Comparison of ENCODE assay signal across 8 cellular contexts in genomic region chr6:25137497-25137896, GRCh38.
DNase-seq lines count a peak whose midpoint lies in the region; ATAC-seq, FAIRE-seq and TF ChIP-seq lines count a peak whose summit lies in the region.

No MANE protein-coding gene starts in this region.

- TF ChIP-seq CTCF in kidney (IDR thresholded peaks at IDR 0.05; ENCODE audit: borderline replicate concordance, extremely low read depth, insufficient read depth) = no peak
- no peak for TF ChIP-seq CTCF in transverse colon (IDR thresholded peaks at IDR 0.05)

- no peaks in the 10 kb centered on the region for H3K27me3 Mint-ChIP-seq in activated T-cell treated with anti-CD3 and anti-CD28 coated beads, Interleukin-2, amount 50 U/mL, for 24 hours
- no peaks in the 10 kb centered on the region for H3K27me3 Mint-ChIP-seq in activated naive CD8-positive, alpha-beta T cell

- intact Hi-C loops in kidney (cut with DNase I) = no loop called here
- intact Hi-C loops in transverse colon (cut with DNase I; ENCODE audit: low total_unique reads) = no loop called here

- in situ Hi-C loops in transverse colon (cut with MboI; ENCODE audit: low pct_ligation_motif_present in 1 of 4, low pct_unique_long_range_greater_than_20kb in 1 of 4, low sequenced_read_pairs in 3 of 4) = no loop called here

- H3K9me3 ChIP-seq in kidney (ENCODE audit: control insufficient read depth in 1 of 2, low read length in 2 of 2) = no peaks in the 10 kb centered on the region
- H3K9me3 ChIP-seq in transverse colon = peaks cover 5 to 7% of the 10 kb centered on the region in 2 donors

- H3K27ac ChIP-seq in kidney (ENCODE audit: low read depth in 2 of 2, low read length in 2 of 2) (peak overlapping the region; percentile 77 to 95), transverse colon (peak overlapping the region; percentile 85 to 91 (median 88))

- H3K4me1 Mint-ChIP-seq in activated T-cell treated with anti-CD3 and anti-CD28 coated beads, Interleukin-2, amount 50 U/mL, for 24 hours (ENCODE audit: low read depth) = peaks cover 49% of the 10 kb centered on the region
- H3K4me1 Mint-ChIP-seq in activated naive CD8-positive, alpha-beta T cell (ENCODE audit: low read depth) = peaks cover 51% of the 10 kb centered on the region

- no peak for TF ChIP-seq EP300 in transverse colon (IDR thresholded peaks at IDR 0.05; ENCODE audit: low read depth)

- DNase-seq in activated T-cell treated with anti-CD3 and anti-CD28 coated beads, Interleukin-2, amount 50 U/mL, for 24 hours = no peak
- no peak for DNase-seq in activated T-cell treated with anti-CD3 and anti-CD28 coated beads, Interleukin-2, amount 50 U/mL, for 1 hour
- DNase-seq in kidney = no peak
- DNase-seq in transverse colon = no peak
- no peak for DNase-seq in SIG-M5 (lab: John Stamatoyannopoulos, UW)
- DNase-seq in DMS153 treated with DMSO at 0.1 percent for 48 hours (lab: John Stamatoyannopoulos, UW; ENCODE audit: unreplicated experiment) = no peak

- 54 to 63% methylated on average over 6 of the region's 6 CpGs for WGBS in transverse colon (ENCODE audit: low coverage in 1 of 2), 2 donors

- no peaks in the 10 kb centered on the region for H3K27me3 ChIP-seq in transverse colon

- peaks cover 57% of the 10 kb centered on the region for H3K36me3 Mint-ChIP-seq in activated T-cell treated with anti-CD3 and anti-CD28 coated beads, Interleukin-2, amount 50 U/mL, for 24 hours (ENCODE audit: low read depth)
- peaks cover 19% of the 10 kb centered on the region for H3K36me3 Mint-ChIP-seq in activated naive CD8-positive, alpha-beta T cell

- H3K36me3 ChIP-seq in kidney (ENCODE audit: control insufficient read depth in 1 of 2, insufficient read depth in 2 of 2, low read length in 2 of 2) = no peaks in the 10 kb centered on the region
- H3K36me3 ChIP-seq in transverse colon = peaks cover 0 to 7% (median 0%) of the 10 kb centered on the region in 4 donors

- no peak for ATAC-seq in HG02970 (IDR thresholded peaks at IDR 0.05; ENCODE audit: low FRiP score, unreplicated experiment)

- peak overlapping the region; percentile 91 for H3K4me3 Mint-ChIP-seq in activated T-cell treated with anti-CD3 and anti-CD28 coated beads, Interleukin-2, amount 50 U/mL, for 24 hours
- peak overlapping the region; percentile 91 for H3K4me3 Mint-ChIP-seq in activated naive CD8-positive, alpha-beta T cell

- peak overlapping the region; percentile 100 for H3K27ac Mint-ChIP-seq in activated T-cell treated with anti-CD3 and anti-CD28 coated beads, Interleukin-2, amount 50 U/mL, for 24 hours
- H3K27ac Mint-ChIP-seq in activated naive CD8-positive, alpha-beta T cell = peak overlapping the region; percentile 99

- H3K4me3 ChIP-seq in kidney (ENCODE audit: low read length in 2 of 2) (peak overlapping the region; percentile 75 to 76), transverse colon (peak overlapping the region in 3 of 4 donors; percentile 29 to 54 (median 31))

- FAIRE-seq in kidney (lab: Jason Lieb, UNC) = no peak

- peaks cover 10% of the 10 kb centered on the region for H3K9me3 Mint-ChIP-seq in activated T-cell treated with anti-CD3 and anti-CD28 coated beads, Interleukin-2, amount 50 U/mL, for 24 hours
- no peaks in the 10 kb centered on the region for H3K9me3 Mint-ChIP-seq in activated naive CD8-positive, alpha-beta T cell (ENCODE audit: low read depth)

- H3K4me1 ChIP-seq in kidney (ENCODE audit: control insufficient read depth in 1 of 2, insufficient read depth in 1 of 2, low read depth in 1 of 2, low read length in 2 of 2) = peaks cover 3 to 7% of the 10 kb centered on the region in 2 donors
- peaks cover 0 to 40% (median 6%) of the 10 kb centered on the region in 4 donors for H3K4me1 ChIP-seq in transverse colon

- no peak for TF ChIP-seq POLR2A in transverse colon (IDR thresholded peaks at IDR 0.05)

- peak overlapping the region; percentile 30 to 65 for H3K9ac ChIP-seq in kidney (ENCODE audit: low read length in 2 of 2)
